Comparison of ENCODE assay signal across 2 cellular contexts in genomic region chr3:50205719-50206276, GRCh38.
TF ChIP-seq lines count a peak whose summit lies in the region.

No MANE protein-coding gene starts in this region.

TF ChIP-seq in GM12878, 131 proteins besides CTCF, POLR2A, EP300 and RAD21:
- TF ChIP-seq MYC (IDR thresholded peaks at IDR 0.05; ENCODE audit: insufficient read depth, insufficient read length, insufficient replicate concordance, low read length, severe bottlenecking): no peak
- TF ChIP-seq ZNF24 (IDR thresholded peaks at IDR 0.05): no peak
- TF ChIP-seq, protein P1, sequence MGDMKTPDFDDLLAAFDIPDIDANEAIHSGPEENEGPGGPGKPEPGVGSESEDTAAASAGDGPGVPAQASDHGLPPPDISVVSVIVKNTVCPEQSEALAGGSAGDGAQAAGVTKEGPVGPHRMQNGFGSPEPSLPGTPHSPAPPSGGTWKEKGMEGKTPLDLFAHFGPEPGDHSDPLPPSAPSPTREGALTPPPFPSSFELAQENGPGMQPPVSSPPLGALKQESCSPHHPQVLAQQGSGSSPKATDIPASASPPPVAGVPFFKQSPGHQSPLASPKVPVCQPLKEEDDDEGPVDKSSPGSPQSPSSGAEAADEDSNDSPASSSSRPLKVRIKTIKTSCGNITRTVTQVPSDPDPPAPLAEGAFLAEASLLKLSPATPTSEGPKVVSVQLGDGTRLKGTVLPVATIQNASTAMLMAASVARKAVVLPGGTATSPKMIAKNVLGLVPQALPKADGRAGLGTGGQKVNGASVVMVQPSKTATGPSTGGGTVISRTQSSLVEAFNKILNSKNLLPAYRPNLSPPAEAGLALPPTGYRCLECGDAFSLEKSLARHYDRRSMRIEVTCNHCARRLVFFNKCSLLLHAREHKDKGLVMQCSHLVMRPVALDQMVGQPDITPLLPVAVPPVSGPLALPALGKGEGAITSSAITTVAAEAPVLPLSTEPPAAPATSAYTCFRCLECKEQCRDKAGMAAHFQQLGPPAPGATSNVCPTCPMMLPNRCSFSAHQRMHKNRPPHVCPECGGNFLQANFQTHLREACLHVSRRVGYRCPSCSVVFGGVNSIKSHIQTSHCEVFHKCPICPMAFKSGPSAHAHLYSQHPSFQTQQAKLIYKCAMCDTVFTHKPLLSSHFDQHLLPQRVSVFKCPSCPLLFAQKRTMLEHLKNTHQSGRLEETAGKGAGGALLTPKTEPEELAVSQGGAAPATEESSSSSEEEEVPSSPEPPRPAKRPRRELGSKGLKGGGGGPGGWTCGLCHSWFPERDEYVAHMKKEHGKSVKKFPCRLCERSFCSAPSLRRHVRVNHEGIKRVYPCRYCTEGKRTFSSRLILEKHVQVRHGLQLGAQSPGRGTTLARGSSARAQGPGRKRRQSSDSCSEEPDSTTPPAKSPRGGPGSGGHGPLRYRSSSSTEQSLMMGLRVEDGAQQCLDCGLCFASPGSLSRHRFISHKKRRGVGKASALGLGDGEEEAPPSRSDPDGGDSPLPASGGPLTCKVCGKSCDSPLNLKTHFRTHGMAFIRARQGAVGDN (IDR thresholded peaks at IDR 0.05): no peak
- TF ChIP-seq STAT1 (conservative IDR thresholded peaks at IDR 0.05): no peak
- no peak for TF ChIP-seq NKRF (conservative IDR thresholded peaks at IDR 0.05)
- no peak for TF ChIP-seq EGR1 (IDR thresholded peaks at IDR 0.05; ENCODE audit: borderline replicate concordance in 1 of 2, low read depth in 2 of 2, low read length in 2 of 2)
- no peak for TF ChIP-seq IKZF1 (conservative IDR thresholded peaks at IDR 0.05)
- no peak for TF ChIP-seq RELA (IDR thresholded peaks at IDR 0.05; ENCODE audit: borderline replicate concordance, partially characterized antibody)
- TF ChIP-seq ZNF384 (IDR thresholded peaks at IDR 0.05; ENCODE audit: borderline replicate concordance, low read depth, low read length): no peak
- TF ChIP-seq TCF7 (IDR thresholded peaks at IDR 0.05; ENCODE audit: borderline replicate concordance): no peak
- TF ChIP-seq ZNF622 (IDR thresholded peaks at IDR 0.05): no peak
- TF ChIP-seq MTA3 (IDR thresholded peaks at IDR 0.05; ENCODE audit: borderline replicate concordance, low read length): no peak
- TF ChIP-seq IRF4 (IDR thresholded peaks at IDR 0.05; ENCODE audit: low read depth, low read length): no peak
- no peak for TF ChIP-seq CEBPB (IDR thresholded peaks at IDR 0.05; ENCODE audit: borderline replicate concordance in 1 of 2, low read depth in 2 of 2, low read length in 2 of 2)
- TF ChIP-seq, protein P2, sequence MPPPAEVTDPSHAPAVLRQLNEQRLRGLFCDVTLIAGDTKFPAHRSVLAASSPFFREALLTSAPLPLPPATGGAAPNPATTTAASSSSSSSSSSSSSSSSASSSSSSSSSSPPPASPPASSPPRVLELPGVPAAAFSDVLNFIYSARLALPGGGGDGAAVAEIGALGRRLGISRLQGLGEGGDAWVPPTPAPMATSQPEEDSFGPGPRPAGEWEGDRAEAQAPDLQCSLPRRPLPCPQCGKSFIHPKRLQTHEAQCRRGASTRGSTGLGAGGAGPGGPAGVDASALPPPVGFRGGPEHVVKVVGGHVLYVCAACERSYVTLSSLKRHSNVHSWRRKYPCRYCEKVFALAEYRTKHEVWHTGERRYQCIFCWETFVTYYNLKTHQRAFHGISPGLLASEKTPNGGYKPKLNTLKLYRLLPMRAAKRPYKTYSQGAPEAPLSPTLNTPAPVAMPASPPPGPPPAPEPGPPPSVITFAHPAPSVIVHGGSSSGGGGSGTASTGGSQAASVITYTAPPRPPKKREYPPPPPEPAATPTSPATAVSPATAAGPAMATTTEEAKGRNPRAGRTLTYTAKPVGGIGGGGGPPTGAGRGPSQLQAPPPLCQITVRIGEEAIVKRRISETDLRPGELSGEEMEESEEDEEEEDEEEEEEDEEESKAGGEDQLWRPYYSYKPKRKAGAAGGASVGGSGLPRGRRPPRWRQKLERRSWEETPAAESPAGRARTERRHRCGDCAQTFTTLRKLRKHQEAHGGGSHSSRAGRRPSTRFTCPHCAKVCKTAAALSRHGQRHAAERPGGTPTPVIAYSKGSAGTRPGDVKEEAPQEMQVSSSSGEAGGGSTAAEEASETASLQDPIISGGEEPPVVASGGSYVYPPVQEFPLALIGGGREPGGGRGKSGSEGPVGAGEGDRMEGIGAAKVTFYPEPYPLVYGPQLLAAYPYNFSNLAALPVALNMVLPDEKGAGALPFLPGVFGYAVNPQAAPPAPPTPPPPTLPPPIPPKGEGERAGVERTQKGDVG (CRISPR knock-in tag; IDR thresholded peaks at IDR 0.05): no peak

TF ChIP-seq in liver, 16 proteins besides CTCF, POLR2A, EP300 and RAD21:
- peak; percentile 94 for TF ChIP-seq TAF1 (conservative IDR thresholded peaks at IDR 0.05)
- peak; percentile 51 for TF ChIP-seq YY1 (IDR thresholded peaks at IDR 0.05)
- TF ChIP-seq HNF4G (IDR thresholded peaks at IDR 0.05): peak; percentile 19
- peak; percentile 49 to 74 for TF ChIP-seq HNF4A (conservative IDR thresholded peaks at IDR 0.05)
- no peak for TF ChIP-seq JUND (IDR thresholded peaks at IDR 0.05)
- peak; percentile 58 to 76 for TF ChIP-seq EGR1 (IDR thresholded peaks at IDR 0.05; ENCODE audit: low read depth in 2 of 2)
- TF ChIP-seq NR2F2 (IDR thresholded peaks at IDR 0.05): no peak
- peak; percentile 30 for TF ChIP-seq FOXA1 (IDR thresholded peaks at IDR 0.05)
- TF ChIP-seq REST (IDR thresholded peaks at IDR 0.05): peak; percentile 85
- TF ChIP-seq, protein P3, sequence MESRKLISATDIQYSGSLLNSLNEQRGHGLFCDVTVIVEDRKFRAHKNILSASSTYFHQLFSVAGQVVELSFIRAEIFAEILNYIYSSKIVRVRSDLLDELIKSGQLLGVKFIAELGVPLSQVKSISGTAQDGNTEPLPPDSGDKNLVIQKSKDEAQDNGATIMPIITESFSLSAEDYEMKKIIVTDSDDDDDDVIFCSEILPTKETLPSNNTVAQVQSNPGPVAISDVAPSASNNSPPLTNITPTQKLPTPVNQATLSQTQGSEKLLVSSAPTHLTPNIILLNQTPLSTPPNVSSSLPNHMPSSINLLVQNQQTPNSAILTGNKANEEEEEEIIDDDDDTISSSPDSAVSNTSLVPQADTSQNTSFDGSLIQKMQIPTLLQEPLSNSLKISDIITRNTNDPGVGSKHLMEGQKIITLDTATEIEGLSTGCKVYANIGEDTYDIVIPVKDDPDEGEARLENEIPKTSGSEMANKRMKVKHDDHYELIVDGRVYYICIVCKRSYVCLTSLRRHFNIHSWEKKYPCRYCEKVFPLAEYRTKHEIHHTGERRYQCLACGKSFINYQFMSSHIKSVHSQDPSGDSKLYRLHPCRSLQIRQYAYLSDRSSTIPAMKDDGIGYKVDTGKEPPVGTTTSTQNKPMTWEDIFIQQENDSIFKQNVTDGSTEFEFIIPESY (IDR thresholded peaks at IDR 0.05): no peak
- peak; percentile 59 for TF ChIP-seq SP1 (IDR thresholded peaks at IDR 0.05)
- TF ChIP-seq RXRA (IDR thresholded peaks at IDR 0.05): peak; percentile 27 to 44
- peak; percentile 60 for TF ChIP-seq MAX (IDR thresholded peaks at IDR 0.05)
- TF ChIP-seq GABPA (IDR thresholded peaks at IDR 0.05 in 1 of 2, conservative IDR thresholded peaks at IDR 0.05 in 1 of 2): no peak
- TF ChIP-seq, protein P4, sequence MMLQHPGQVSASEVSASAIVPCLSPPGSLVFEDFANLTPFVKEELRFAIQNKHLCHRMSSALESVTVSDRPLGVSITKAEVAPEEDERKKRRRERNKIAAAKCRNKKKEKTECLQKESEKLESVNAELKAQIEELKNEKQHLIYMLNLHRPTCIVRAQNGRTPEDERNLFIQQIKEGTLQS (IDR thresholded peaks at IDR 0.05): peak; percentile 45
- TF ChIP-seq FOXA2 (IDR thresholded peaks at IDR 0.05): peak; percentile 48
